In the genomic region with DNA sequence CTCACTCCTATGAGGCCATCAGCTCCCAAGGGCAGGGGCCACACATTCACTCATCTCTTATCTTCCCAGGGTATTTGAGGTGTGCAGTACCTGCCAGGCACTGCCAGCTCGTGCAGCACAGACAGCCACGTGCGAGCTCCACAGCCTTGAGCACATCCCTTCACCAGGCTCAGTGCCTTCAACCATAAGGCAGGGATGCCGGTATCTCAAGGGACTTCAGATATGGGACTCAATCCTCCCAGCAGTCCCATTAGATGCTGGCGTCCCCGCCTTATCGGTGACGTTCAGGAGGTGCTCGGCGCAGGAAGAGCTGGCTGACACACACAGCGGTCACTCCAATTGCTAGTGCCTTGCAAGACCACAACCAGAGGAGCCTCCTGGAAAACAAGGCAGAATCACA, we compare ENCODE assay signal across 9 cellular contexts. TPM values are rescaled to one million over a fixed set of nuclear protein-coding genes. Genes with fewer than 3 reads are reported as not detected.
DNase-seq lines count a peak whose midpoint lies in the region; ATAC-seq and TF ChIP-seq lines count a peak whose summit lies in the region.
"Had no signal": no experiment of that assay in that cellular context is flagged by ENCODE, and none has a peak within 500 bp of the region (broad histone marks: within the 10 kb centered on the region; RNA-seq: fewer than 3 reads in every experiment).

No MANE protein-coding gene starts in this region.

- H3K4me3 Mint-ChIP-seq in activated naive CD8-positive, alpha-beta T cell = peak overlapping the region; percentile 23
- no peak overlapping the region for H3K4me3 Mint-ChIP-seq in type B pancreatic cell

- H3K4me1 Mint-ChIP-seq in activated naive CD8-positive, alpha-beta T cell (ENCODE audit: low read depth) = peaks cover 46% of the 10 kb centered on the region
- peaks cover 27% of the 10 kb centered on the region for H3K4me1 Mint-ChIP-seq in type B pancreatic cell (ENCODE audit: unreplicated experiment)

- H3K9me3 ChIP-seq in left ventricle myocardium inferior (replicated peaks) = no peaks in the 10 kb centered on the region

- TF ChIP-seq CTCF in left ventricle myocardium inferior (IDR thresholded peaks at IDR 0.05; ENCODE audit: borderline replicate concordance) (no peak), type B pancreatic cell (conservative IDR thresholded peaks at IDR 0.05) (no peak)

- H3K36me3 ChIP-seq in left ventricle myocardium inferior = peaks cover 95% of the 10 kb centered on the region

- ATAC-seq in Right ventricle myocardium superior (ENCODE audit: poor library complexity) = no peak
- no peak for ATAC-seq in GM18870 (IDR thresholded peaks at IDR 0.05; ENCODE audit: unreplicated experiment)
- no peak for ATAC-seq in HG03457 (IDR thresholded peaks at IDR 0.05; ENCODE audit: unreplicated experiment)
- no peak for ATAC-seq in HG02884 (IDR thresholded peaks at IDR 0.05; ENCODE audit: unreplicated experiment)

- intact Hi-C loops in left ventricle myocardium inferior (cut with micrococcal nuclease) (no loop called here), Right ventricle myocardium superior (cut with DNase I) (loop anchor here (10.0 kb wide), 1 partner anchor 67 kb away; no protein-coding TSS in a partner anchor)

- peak overlapping the region; percentile 84 for H3K27ac Mint-ChIP-seq in activated naive CD8-positive, alpha-beta T cell
- H3K27ac Mint-ChIP-seq in type B pancreatic cell = peak overlapping the region; percentile 57

- H3K27ac ChIP-seq in left ventricle myocardium inferior (replicated peaks) (peak overlapping the region; percentile 85), layer of hippocampus (ENCODE audit: low read depth, low read length) (peak overlapping the region; percentile 67)

- H3K27me3 ChIP-seq in left ventricle myocardium inferior (ENCODE audit: low read depth) (no peaks in the 10 kb centered on the region), layer of hippocampus (ENCODE audit: control insufficient read depth, insufficient read depth, low read length) (no peaks in the 10 kb centered on the region)

- H3K4me1 ChIP-seq in left ventricle myocardium inferior = peaks cover 67% of the 10 kb centered on the region

- no peak overlapping the region for H3K4me3 ChIP-seq in left ventricle myocardium inferior

- no peak for DNase-seq in left ventricle myocardium inferior
- DNase-seq in Right ventricle myocardium superior = no peak
- no peak for DNase-seq in type B pancreatic cell (ENCODE audit: extremely low spot score, unreplicated experiment)
- DNase-seq: stimulated activated naive CD4-positive, alpha-beta T cell had no signal

- H3K36me3 Mint-ChIP-seq in activated naive CD8-positive, alpha-beta T cell = peaks cover 4% of the 10 kb centered on the region
- H3K36me3 Mint-ChIP-seq in type B pancreatic cell = peaks cover 67% of the 10 kb centered on the region

- H3K27me3 Mint-ChIP-seq in activated naive CD8-positive, alpha-beta T cell = no peaks in the 10 kb centered on the region
- no peaks in the 10 kb centered on the region for H3K27me3 Mint-ChIP-seq in type B pancreatic cell

- no peaks in the 10 kb centered on the region for H3K9me3 Mint-ChIP-seq in activated naive CD8-positive, alpha-beta T cell (ENCODE audit: low read depth)
- no peaks in the 10 kb centered on the region for H3K9me3 Mint-ChIP-seq in type B pancreatic cell

RNA-seq across cellular contexts. Expression of gene EZR, which starts 47.0 kb away (rescaled TPM):
- 242 TPM for total RNA-seq in left ventricle myocardium inferior
- 197 TPM for total RNA-seq in Right ventricle myocardium superior
- total RNA-seq in type B pancreatic cell (ENCODE audit: low replicate concordance) = 166 and 349 TPM in 2 replicates
